8 cellular contexts compared by ENCODE assay signal in genomic region chr6:36873612-36874011, GRCh38. TPM values are rescaled to one million over a fixed set of nuclear protein-coding genes. Genes with fewer than 3 reads are reported as not detected.
DNase-seq lines count a peak whose midpoint lies in the region; ATAC-seq and TF ChIP-seq lines count a peak whose summit lies in the region.

No MANE protein-coding gene starts in this region.

- peaks cover 13% of the 10 kb centered on the region for H3K4me1 ChIP-seq in body of pancreas
- H3K4me1 ChIP-seq in mucosa of stomach (ENCODE audit: control insufficient read depth, insufficient read depth, low read length) = peaks cover 3% of the 10 kb centered on the region

- H3K4me3 ChIP-seq in body of pancreas (peak overlapping the region in 1 of 2 donors; percentile 69), mucosa of stomach (ENCODE audit: low read length) (no peak overlapping the region)

- H3K36me3 ChIP-seq in KOPT-K1 (ENCODE audit: insufficient read depth, low read length) (peaks cover 33% of the 10 kb centered on the region), body of pancreas (replicated peaks in 1 of 2; ENCODE audit: insufficient read depth in 1 of 2, low read depth in 2 of 2) (no peaks in the 10 kb centered on the region), mucosa of stomach (ENCODE audit: control insufficient read depth, insufficient read depth, low read length) (no peaks in the 10 kb centered on the region)

- ATAC-seq in body of pancreas (no peak), HG03520 (IDR thresholded peaks at IDR 0.05; ENCODE audit: unreplicated experiment) (no peak), HG02610 (IDR thresholded peaks at IDR 0.05; ENCODE audit: unreplicated experiment) (no peak), HG03457 (IDR thresholded peaks at IDR 0.05; ENCODE audit: unreplicated experiment) (no peak)

- DNase-seq in EH (ENCODE audit: low read depth) (peak; percentile 14), body of pancreas (no peak)
- no peak for DNase-seq in stimulated activated CD4-positive, alpha-beta T cell treated with anti-CD3 and anti-CD28 coated beads, Interleukin-15, amount 100 ng/mL, for 24 hours

- H3K27ac ChIP-seq in KOPT-K1 (ENCODE audit: low read depth, low read length, poor library complexity, severe bottlenecking) = peak overlapping the region; percentile 96
- peak overlapping the region; percentile 86 to 95 (median 92) for H3K27ac ChIP-seq in body of pancreas

- intact Hi-C loops in body of pancreas (cut with DNase I) = no loop called here

- no peaks in the 10 kb centered on the region for H3K27me3 ChIP-seq in body of pancreas
- H3K27me3 ChIP-seq in mucosa of stomach (ENCODE audit: control insufficient read depth, insufficient read depth, low read length) = no peaks in the 10 kb centered on the region

- TF ChIP-seq POLR2A in body of pancreas (IDR thresholded peaks at IDR 0.05) = no peak

- H3K9ac ChIP-seq in mucosa of stomach (ENCODE audit: low read length) = peak overlapping the region; percentile 79

- H3K9me3 ChIP-seq in KOPT-K1 (ENCODE audit: insufficient read depth, low read length, poor library complexity, severe bottlenecking) (no peaks in the 10 kb centered on the region), body of pancreas (no peaks in the 10 kb centered on the region), mucosa of stomach (ENCODE audit: control insufficient read depth, low read length) (no peaks in the 10 kb centered on the region)

- 10 to 16% methylated on average over 2 of the region's 2 CpGs for WGBS in body of pancreas, 2 donors

- TF ChIP-seq CTCF in body of pancreas (IDR thresholded peaks at IDR 0.05) = peak in 3 of 7 experiments; percentile 15 to 44 (median 16)

RNA-seq across cellular contexts. Expression of gene PPIL1, which starts 1.0 kb away (rescaled TPM):
- 1 to 10 TPM; 5.9 to 6.5 TPM for total RNA-seq in body of pancreas

RNA-seq across cellular contexts. Expression of gene C6orf89, which starts 12.1 kb away (rescaled TPM):
- 10 to 100 TPM; 16.5 to 25.7 TPM for total RNA-seq in body of pancreas

RNA-seq across cellular contexts. Expression of gene CPNE5, which starts 34.4 kb away (rescaled TPM):
- under 1 TPM in 1 of 2 donors, not detected in 1; 0.78 TPM for total RNA-seq in body of pancreas
